ENCODE assay signal across 9 cellular contexts in the genomic region with DNA sequence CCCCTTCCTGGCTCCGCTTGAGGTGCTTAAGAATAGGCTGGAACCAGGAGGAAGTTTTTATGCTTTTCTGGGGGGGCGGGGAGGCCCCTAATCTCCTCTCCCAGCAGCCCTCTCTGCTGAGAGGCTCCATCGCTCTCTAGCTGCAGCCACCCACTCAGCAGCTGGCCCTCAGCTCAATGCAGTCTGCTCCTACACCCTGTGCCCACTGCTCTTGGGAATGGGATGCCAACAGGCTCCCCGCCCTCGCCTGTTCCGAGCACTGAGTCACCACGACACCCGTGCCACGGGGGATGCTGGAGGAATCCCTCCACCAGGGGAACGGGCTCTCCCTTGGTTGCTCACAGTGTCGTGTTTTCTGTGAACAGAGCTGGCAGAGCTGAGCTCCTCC. TPM values are rescaled to one million over a fixed set of nuclear protein-coding genes. Genes with fewer than 3 reads are reported as not detected.
DNase-seq lines count a peak whose midpoint lies in the region; ATAC-seq, FAIRE-seq and TF ChIP-seq lines count a peak whose summit lies in the region.
"Had no signal": no experiment of that assay in that cellular context is flagged by ENCODE, and none has a peak within 500 bp of the region (broad histone marks: within the 10 kb centered on the region; RNA-seq: fewer than 3 reads in every experiment).

No MANE protein-coding gene starts in this region.

- H3K36me3 Mint-ChIP-seq in neural crest cell (ENCODE audit: low read depth): no peaks in the 10 kb centered on the region

- no peak overlapping the region for H3K27ac Mint-ChIP-seq in neural crest cell (ENCODE audit: unreplicated experiment)

- H3K9me3 ChIP-seq in GM12878 (replicated peaks; ENCODE audit: control insufficient read depth, insufficient read depth, low read length): no peaks in the 10 kb centered on the region

- DNase-seq in AG20443 (ENCODE audit: low spot score) (peak; percentile 18), HL-60 (ENCODE audit: low read depth in 1 of 2, low spot score in 1 of 2) (no peak), GM12878 (ENCODE audit: low read depth, low spot score) (no peak), neural crest cell (ENCODE audit: low read depth, low spot score) (no peak), iPS-NIHi7 (ENCODE audit: extremely low spot score) (no peak), NCI-H1048 (lab: John Stamatoyannopoulos, UW) (no peak), NCI-H2081 treated with DMSO at 0.1 percent for 48 hours (lab: John Stamatoyannopoulos, UW) (no peak), NCI-H187 (lab: John Stamatoyannopoulos, UW) (no peak)
- DNase-seq: islet precursor cell had no signal

- BruUV-seq in GM12878 (replicated peaks; lab: Mats Ljungman, UMichigan): no TSS peak

- peak overlapping the region; percentile 67 for H2AFZ ChIP-seq in GM12878 (ENCODE audit: control insufficient read depth, low read depth, low read length)

- H3K4me3 ChIP-seq in HL-60 (replicated peaks; ENCODE audit: insufficient read depth, low read length): peak overlapping the region; percentile 61; the same call in 1 of the 2 replicates
- H3K4me3 ChIP-seq in GM12878: peak overlapping the region; percentile 62; the same call in 1 of the 2 replicates

- H3K36me3 ChIP-seq in GM12878 (ENCODE audit: control insufficient read depth in 2 of 2, insufficient read depth in 2 of 2, low read length in 1 of 2): peaks cover 8 to 12% of the 10 kb centered on the region in 2 experiments

- H3K9ac ChIP-seq in GM12878 (ENCODE audit: control insufficient read depth, insufficient read depth, low read length): peak overlapping the region; percentile 85

- POLR2A ChIA-PET in GM12878 (lab: Charles Lee): interaction anchor here (0.5 to 2.1 kb wide), 6 partner anchors 16 to 376 kb away, joined by 3 to 7 read pairs (median 4); partner anchors contain the start of genes CABIN1 and MIF

- SMC1A ChIA-PET in GM12878 (lab: Charles Lee; ENCODE audit: uncharacterized antibody, unreplicated experiment): interaction anchor here (0.6 to 2.1 kb wide), 10 partner anchors 17 to 267 kb away, joined by 3 to 9 read pairs (median 3); partner anchors contain the start of gene CABIN1

- H3K79me2 ChIP-seq in GM12878 (ENCODE audit: control insufficient read depth, insufficient read depth, low read length): peaks cover 6% of the 10 kb centered on the region

- H3K9me3 Mint-ChIP-seq in neural crest cell: no peaks in the 10 kb centered on the region

- no peaks in the 10 kb centered on the region for H3K27me3 ChIP-seq in HL-60 (ENCODE audit: insufficient read depth, poor library complexity, severe bottlenecking)
- H3K27me3 ChIP-seq in GM12878 (replicated peaks in 1 of 2; ENCODE audit: control insufficient read depth in 2 of 2, insufficient read depth in 2 of 2, low read length in 1 of 2): no peaks in the 10 kb centered on the region

- intact Hi-C loops in GM12878 (cut with micrococcal nuclease; ENCODE audit: unreplicated experiment): loop anchor here (2.0 kb wide), 1 partner anchor 17 kb away; no protein-coding TSS in a partner anchor

- peak overlapping the region; percentile 86 for H3K27ac ChIP-seq in HL-60 (replicated peaks)
- H3K27ac ChIP-seq in GM12878 (ENCODE audit: control insufficient read depth, insufficient read depth): peak overlapping the region; percentile 98

- H3K4me1 Mint-ChIP-seq in neural crest cell: peaks cover 21% of the 10 kb centered on the region

- in situ Hi-C loops in GM12878 (cut with MboI): no loop called here

- no peak for TF ChIP-seq RAD21 in GM12878 (IDR thresholded peaks at IDR 0.05; ENCODE audit: insufficient read depth, low read depth, low read length)

- H3K4me1 ChIP-seq in GM12878 (ENCODE audit: control insufficient read depth, insufficient read depth, low read length): peaks cover 40% of the 10 kb centered on the region

- no peak for ATAC-seq in GM12878

- peaks cover 25% of the 10 kb centered on the region for H3K27me3 Mint-ChIP-seq in neural crest cell (ENCODE audit: low read depth)

- no peaks in the 10 kb centered on the region for H4K20me1 ChIP-seq in GM12878 (ENCODE audit: control insufficient read depth, insufficient read depth)

- peak overlapping the region; percentile 95 for H3K4me2 ChIP-seq in GM12878 (ENCODE audit: control insufficient read depth, insufficient read depth)

- 39% methylated on average over 11 of the region's 11 CpGs for WGBS in GM12878 (ENCODE audit: insufficient coverage, insufficient replicate concordance, low lambda C conversion rate, missing lambda C conversion rate)

- CTCF ChIA-PET in GM12878 (lab: Yijun Ruan, JAX): interaction anchor here (0.5 to 7.5 kb wide), 24 partner anchors 10 to 345 kb away, joined by 3 to 94 read pairs (median 5); partner anchors contain the start of genes CABIN1 and SLC2A11

- TF ChIP-seq POLR2A in GM12878 (IDR thresholded peaks at IDR 0.05; ENCODE audit: low read depth, low read length): no peak

- no peak for TF ChIP-seq EP300 in GM12878 (IDR thresholded peaks at IDR 0.05; ENCODE audit: borderline replicate concordance in 1 of 2, control insufficient read depth in 1 of 2, low read depth in 2 of 2, low read length in 2 of 2)

- H3K4me3 Mint-ChIP-seq in neural crest cell: peak overlapping the region; percentile 89

- RAD21 ChIA-PET in GM12878 (lab: Charles Lee; ENCODE audit: unreplicated experiment): interaction anchor here (0.7 to 3.2 kb wide), 11 partner anchors 15 to 148 kb away, joined by 3 to 16 read pairs (median 4); partner anchors contain the start of gene CABIN1

- FAIRE-seq in GM12878 (lab: Jason Lieb, UNC): no peak

- TF ChIP-seq CTCF in HL-60 (IDR thresholded peaks at IDR 0.05; ENCODE audit: insufficient read depth, low read length): no peak
- TF ChIP-seq CTCF in GM12878 (IDR thresholded peaks at IDR 0.05 in 2 of 3, conservative IDR thresholded peaks at IDR 0.05 in 1 of 3; ENCODE audit: control insufficient read depth in 2 of 3, extremely low read depth in 1 of 3, insufficient read depth in 1 of 3, low read depth in 3 of 3, low read length in 3 of 3): 0 out of 6 replicates have a peak, but pooled peaks of 1 of the 3 experiments have one; percentile 8
- no peak for TF ChIP-seq CTCF in neural crest cell (conservative IDR thresholded peaks at IDR 0.05)

TF ChIP-seq in GM12878, 131 proteins besides CTCF, POLR2A, EP300 and RAD21 (continues in another document):
- TF ChIP-seq LARP7 (IDR thresholded peaks at IDR 0.05) (0 out of 2 replicates have a peak, but pooled peaks have one; percentile 29), TCF12 (IDR thresholded peaks at IDR 0.05; ENCODE audit: low read depth, low read length) (0 out of 2 replicates have a peak, but pooled peaks have one; percentile 10), PRDM15 (CRISPR knock-in tag; IDR thresholded peaks at IDR 0.05) (no peak)
- TF ChIP-seq, protein P1, sequence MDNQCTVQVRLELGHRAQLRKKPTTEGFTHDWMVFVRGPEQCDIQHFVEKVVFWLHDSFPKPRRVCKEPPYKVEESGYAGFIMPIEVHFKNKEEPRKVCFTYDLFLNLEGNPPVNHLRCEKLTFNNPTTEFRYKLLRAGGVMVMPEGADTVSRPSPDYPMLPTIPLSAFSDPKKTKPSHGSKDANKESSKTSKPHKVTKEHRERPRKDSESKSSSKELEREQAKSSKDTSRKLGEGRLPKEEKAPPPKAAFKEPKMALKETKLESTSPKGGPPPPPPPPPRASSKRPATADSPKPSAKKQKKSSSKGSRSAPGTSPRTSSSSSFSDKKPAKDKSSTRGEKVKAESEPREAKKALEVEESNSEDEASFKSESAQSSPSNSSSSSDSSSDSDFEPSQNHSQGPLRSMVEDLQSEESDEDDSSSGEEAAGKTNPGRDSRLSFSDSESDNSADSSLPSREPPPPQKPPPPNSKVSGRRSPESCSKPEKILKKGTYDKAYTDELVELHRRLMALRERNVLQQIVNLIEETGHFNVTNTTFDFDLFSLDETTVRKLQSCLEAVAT (IDR thresholded peaks at IDR 0.05): no peak

RNA-seq across cellular contexts. Expression of gene SUSD2, which starts 23.5 kb away (rescaled TPM):
- 0.44 and 0.54 TPM in 2 replicates for total RNA-seq in GM12878 (2013; cell fraction: nucleolus; rRNA removed)
- 0.11 TPM in 1 of 2 replicates, not detected in the other for total RNA-seq in GM12878 (2014; rRNA removed)
- not detected in 2 replicates for total RNA-seq in GM12878 (2014; rRNA removed; fragmentation: Illumina TruSeq; extraction: Trizol)
- total RNA-seq in GM12878 (2021): 0.11 and 0.31 TPM in 2 replicates
- not detected for polyA plus RNA-seq in GM12878 (2011; ENCODE audit: low read depth)
- polyA plus RNA-seq in GM12878 (2011; rRNA removed): 0.06 and 0.12 TPM in 2 replicates
- polyA plus RNA-seq in GM12878 (2011; cell fraction: cytosol; rRNA removed): 0.16 and 0.22 TPM in 2 replicates
- 1.3 and 1.4 TPM in 2 replicates for polyA plus RNA-seq in GM12878 (2011; cell fraction: nucleus; rRNA removed)
- polyA plus RNA-seq in GM12878 (2012): 0.03 and 0.04 TPM in 2 replicates
- not detected in 2 replicates for polyA plus RNA-seq in GM12878 (2014; fragmentation: Illumina TruSeq; extraction: Trizol)
- not detected for polyA plus RNA-seq in GM12878 (2014; fragmentation: Nextera tagmentation; extraction: Ambion mirVana)
- 0.04 and 0.08 TPM in 2 replicates for polyA plus RNA-seq in GM12878 (2014; rRNA removed)
- polyA plus RNA-seq in GM12878 (2016; fragmentation: Nextera tagmentation; extraction: Ambion mirVana): under 1 TPM in 1 of 2 experiments, not detected in 1; 0.05 TPM
- 0.21 and 0.22 TPM in 2 replicates for polyA minus RNA-seq in GM12878 (2011; rRNA and poly(A)+ RNA removed)
- polyA minus RNA-seq in GM12878 (2011; cell fraction: cytosol; rRNA and poly(A)+ RNA removed): not detected in 2 replicates
- 0.60 and 0.86 TPM in 2 replicates for polyA minus RNA-seq in GM12878 (2011; cell fraction: nucleus; rRNA and poly(A)+ RNA removed)
- total RNA-seq in neural crest cell: 0.37 and 0.66 TPM in 2 replicates
